In genomic region chr10:52644678-52645434, GRCh38 we compare ENCODE assay signal across 9 cellular contexts.
DNase-seq lines count a peak whose midpoint lies in the region; ATAC-seq and TF ChIP-seq lines count a peak whose summit lies in the region.
"Had no signal": no experiment of that assay in that cellular context is flagged by ENCODE, and none has a peak within 500 bp of the region (broad histone marks: within the 10 kb centered on the region; RNA-seq: fewer than 3 reads in every experiment).

No MANE protein-coding gene starts in this region.

- WGBS in endodermal cell (ENCODE audit: insufficient coverage in 1 of 2, insufficient read length in 1 of 2), 2 experiments = 46 to 50% methylated on average over 4 to 5 of the region's 5 CpGs

- H3K9me3 ChIP-seq in Panc1 (ENCODE audit: control insufficient read depth, insufficient read depth, low read depth, low read length) (no peaks in the 10 kb centered on the region; the same call in 1 of the 2 replicates), endodermal cell (ENCODE audit: control insufficient read depth, low read length) (no peaks in the 10 kb centered on the region)

- H3K4me1 ChIP-seq in Panc1 (ENCODE audit: control insufficient read depth, insufficient read depth, low read length) (no peaks in the 10 kb centered on the region), endodermal cell (ENCODE audit: control insufficient read depth, insufficient read depth, low read length) (peaks cover 2% of the 10 kb centered on the region)

- H3K36me3 ChIP-seq in Panc1 (ENCODE audit: control insufficient read depth, insufficient read depth, low read length) = no peaks in the 10 kb centered on the region
- no peaks in the 10 kb centered on the region for H3K36me3 ChIP-seq in endodermal cell (ENCODE audit: control insufficient read depth, insufficient read depth, low read length)

- ATAC-seq in GM19455 (IDR thresholded peaks at IDR 0.05; ENCODE audit: unreplicated experiment) (peak; percentile 69), HG03460 (IDR thresholded peaks at IDR 0.05; ENCODE audit: unreplicated experiment) (peak; percentile 57), Panc1 (peak; percentile 75)
- ATAC-seq: stimulated activated naive CD8-positive, alpha-beta T cell treated with anti-CD3 and anti-CD28 coated beads, Interleukin-15, amount 100 ng/mL, for 72 hours had no signal

- intact Hi-C loops in Panc1 (cut with micrococcal nuclease; ENCODE audit: unreplicated experiment) = loop anchor here (1.0 to 2.0 kb wide), 2 partner anchors 84 to 136 kb away; no protein-coding TSS in a partner anchor

- BruUV-seq in Panc1 (replicated peaks; lab: Mats Ljungman, UMichigan) = no TSS peak

- peaks cover 13% of the 10 kb centered on the region for H3K4me1 Mint-ChIP-seq in endodermal cell
- H3K4me1 Mint-ChIP-seq: stimulated activated naive CD8-positive, alpha-beta T cell treated with anti-CD3 and anti-CD28 coated beads, Interleukin-15, amount 100 ng/mL, for 72 hours had no signal

- H3K4me3 ChIP-seq in Panc1 (ENCODE audit: low read depth in 2 of 2, low read length in 2 of 2) = no peak overlapping the region
- no peak overlapping the region for H3K4me3 ChIP-seq in endodermal cell (ENCODE audit: low read length)

- CTCF ChIA-PET in Panc1 (lab: Charles Lee) = interaction anchor here (0.8 to 1.0 kb wide), 2 partner anchors 9 to 136 kb away, joined by 3 to 10 read pairs; no protein-coding TSS in a partner anchor

- peak; percentile 83 for TF ChIP-seq CTCF in Panc1 (IDR thresholded peaks at IDR 0.05)
- peak; percentile 92 for TF ChIP-seq CTCF in endodermal cell (conservative IDR thresholded peaks at IDR 0.05)

- no peaks in the 10 kb centered on the region for H3K9me3 Mint-ChIP-seq in endodermal cell
- H3K9me3 Mint-ChIP-seq: stimulated activated naive CD8-positive, alpha-beta T cell treated with anti-CD3 and anti-CD28 coated beads, Interleukin-15, amount 100 ng/mL, for 72 hours had no signal

- no peak overlapping the region for H3K27ac Mint-ChIP-seq in endodermal cell

- H3K27me3 Mint-ChIP-seq in endodermal cell (ENCODE audit: insufficient read depth) = no peaks in the 10 kb centered on the region
- H3K27me3 Mint-ChIP-seq: stimulated activated naive CD8-positive, alpha-beta T cell treated with anti-CD3 and anti-CD28 coated beads, Interleukin-15, amount 100 ng/mL, for 72 hours had no signal

- no peak overlapping the region for H3K4me3 Mint-ChIP-seq in endodermal cell
- H3K4me3 Mint-ChIP-seq: stimulated activated naive CD8-positive, alpha-beta T cell treated with anti-CD3 and anti-CD28 coated beads, Interleukin-15, amount 100 ng/mL, for 72 hours had no signal

- DNase-seq in DMS 273 (lab: John Stamatoyannopoulos, UW; ENCODE audit: unreplicated experiment) (peak; percentile 47), DMS 273 treated with DMSO at 0.1 percent for 48 hours (lab: John Stamatoyannopoulos, UW) (no peak), Panc1 (ENCODE audit: low read depth, low spot score) (peak; percentile 28), endodermal cell (peak; percentile 76), mucosa of gallbladder (ENCODE audit: low spot score) (peak; percentile 58)
- DNase-seq in central memory CD4-positive, alpha-beta T cell = no peak

- POLR2A ChIA-PET in Panc1 (lab: Charles Lee) = interaction anchor here (0.7 kb wide), 1 partner anchor 160 kb away, joined by 3 read pairs; no protein-coding TSS in a partner anchor

- H3K27me3 ChIP-seq in Panc1 (ENCODE audit: control insufficient read depth, insufficient read depth, low read length) (no peaks in the 10 kb centered on the region), endodermal cell (ENCODE audit: control insufficient read depth, insufficient read depth, low read length, poor library complexity, severe bottlenecking) (no peaks in the 10 kb centered on the region)

- peak overlapping the region; percentile 52 for H3K27ac ChIP-seq in Panc1 (ENCODE audit: low read length)
- H3K27ac ChIP-seq in endodermal cell (ENCODE audit: low read depth, low read length) = no peak overlapping the region

- no peaks in the 10 kb centered on the region for H3K36me3 Mint-ChIP-seq in endodermal cell (ENCODE audit: low read depth)

- in situ Hi-C loops in Panc1 (cut with HindIII; ENCODE audit: low pct_unique_long_range_greater_than_20kb, low sequenced_read_pairs) = no loop called here

- H3K9ac ChIP-seq in endodermal cell (ENCODE audit: extremely low read depth, low read length, poor library complexity, severe bottlenecking) = no peak overlapping the region

Comparison
In these comparisons a context has a peak if more than half of its experiments do, and no peak if none do; other contexts are left out.
1. DNase-seq: peak in DMS 273 (single experiment), Panc1 (single experiment), endodermal cell (single experiment) and mucosa of gallbladder (single experiment); none in DMS 273 treated with DMSO at 0.1 percent for 48 hours (single experiment) and central memory CD4-positive, alpha-beta T cell (single experiment).
2. Peak in every context shown above with its lines, with median percentiles within 50 percentile points of each other: ATAC-seq.